1 cellular context compared by ENCODE assay signal in the genomic region with DNA sequence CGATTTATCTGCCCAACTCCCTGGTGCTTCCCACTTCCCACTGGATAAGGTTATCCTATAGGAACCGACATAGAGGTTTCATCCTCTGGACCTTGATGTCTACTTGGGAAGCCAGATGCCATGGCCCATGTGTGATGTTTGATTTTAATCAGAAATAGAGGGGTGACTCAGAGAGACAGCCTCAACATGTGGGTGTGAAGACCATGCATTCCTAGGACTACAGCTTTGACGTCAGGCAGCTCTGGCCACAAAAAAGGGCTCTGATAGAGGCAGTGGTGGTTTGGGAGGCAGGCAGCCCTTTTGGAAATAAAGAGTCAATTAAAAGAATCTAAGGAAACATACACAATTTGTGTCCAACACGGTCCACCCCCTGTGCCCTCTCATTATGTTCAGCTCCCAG.
TF ChIP-seq lines count a peak whose summit lies in the region.

No MANE protein-coding gene starts in this region.

TF ChIP-seq in HEK293, 187 proteins besides CTCF, POLR2A, EP300 and RAD21:
- TF ChIP-seq, protein P1, sequence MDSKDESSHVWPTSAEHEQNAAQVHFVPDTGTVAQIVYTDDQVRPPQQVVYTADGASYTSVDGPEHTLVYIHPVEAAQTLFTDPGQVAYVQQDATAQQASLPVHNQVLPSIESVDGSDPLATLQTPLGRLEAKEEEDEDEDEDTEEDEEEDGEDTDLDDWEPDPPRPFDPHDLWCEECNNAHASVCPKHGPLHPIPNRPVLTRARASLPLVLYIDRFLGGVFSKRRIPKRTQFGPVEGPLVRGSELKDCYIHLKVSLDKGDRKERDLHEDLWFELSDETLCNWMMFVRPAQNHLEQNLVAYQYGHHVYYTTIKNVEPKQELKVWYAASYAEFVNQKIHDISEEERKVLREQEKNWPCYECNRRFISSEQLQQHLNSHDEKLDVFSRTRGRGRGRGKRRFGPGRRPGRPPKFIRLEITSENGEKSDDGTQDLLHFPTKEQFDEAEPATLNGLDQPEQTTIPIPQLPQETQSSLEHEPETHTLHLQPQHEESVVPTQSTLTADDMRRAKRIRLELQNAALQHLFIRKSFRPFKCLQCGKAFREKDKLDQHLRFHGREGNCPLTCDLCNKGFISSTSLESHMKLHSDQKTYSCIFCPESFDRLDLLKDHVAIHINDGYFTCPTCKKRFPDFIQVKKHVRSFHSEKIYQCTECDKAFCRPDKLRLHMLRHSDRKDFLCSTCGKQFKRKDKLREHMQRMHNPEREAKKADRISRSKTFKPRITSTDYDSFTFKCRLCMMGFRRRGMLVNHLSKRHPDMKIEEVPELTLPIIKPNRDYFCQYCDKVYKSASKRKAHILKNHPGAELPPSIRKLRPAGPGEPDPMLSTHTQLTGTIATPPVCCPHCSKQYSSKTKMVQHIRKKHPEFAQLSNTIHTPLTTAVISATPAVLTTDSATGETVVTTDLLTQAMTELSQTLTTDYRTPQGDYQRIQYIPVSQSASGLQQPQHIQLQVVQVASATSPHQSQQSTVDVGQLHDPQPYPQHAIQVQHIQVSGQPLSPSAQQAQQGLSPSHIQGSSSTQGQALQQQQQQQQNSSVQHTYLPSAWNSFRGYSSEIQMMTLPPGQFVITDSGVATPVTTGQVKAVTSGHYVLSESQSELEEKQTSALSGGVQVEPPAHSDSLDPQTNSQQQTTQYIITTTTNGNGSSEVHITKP (tag by site-specific recombination; IDR thresholded peaks at IDR 0.05) = 0 out of 2 replicates have a peak, but pooled peaks have one; percentile 15
- no peak for TF ChIP-seq ZNF501 (tag by site-specific recombination; IDR thresholded peaks at IDR 0.05)
